27 cellular contexts compared by ENCODE assay signal in the genomic region with DNA sequence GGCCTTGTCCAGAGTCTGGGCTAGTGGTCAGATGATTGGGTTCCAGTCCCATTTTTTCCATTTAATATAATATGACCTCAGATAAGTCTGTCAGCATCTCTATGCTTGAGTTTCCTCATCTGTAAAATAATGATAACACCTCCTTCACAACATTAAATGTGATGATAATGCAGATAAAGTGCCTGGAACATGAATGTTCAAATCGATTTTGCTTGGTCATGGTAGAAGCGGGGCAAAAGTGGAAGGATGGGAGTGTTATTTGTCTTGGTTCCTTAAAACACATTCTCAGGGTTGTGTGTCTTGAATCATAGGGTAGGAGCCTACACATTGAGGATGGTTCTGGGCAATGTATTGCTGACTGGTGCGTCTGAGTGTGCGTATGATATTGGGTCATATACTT. TPM values are rescaled to one million over a fixed set of nuclear protein-coding genes. Genes with fewer than 3 reads are reported as not detected.
DNase-seq lines count a peak whose midpoint lies in the region; ATAC-seq and TF ChIP-seq lines count a peak whose summit lies in the region.
"Had no signal": no experiment of that assay in that cellular context is flagged by ENCODE, and none has a peak within 500 bp of the region (broad histone marks: within the 10 kb centered on the region; RNA-seq: fewer than 3 reads in every experiment).

No MANE protein-coding gene starts in this region.

- ATAC-seq in activated T-cell treated with anti-CD3 and anti-CD28 coated beads, Interleukin-2, amount 50 U/mL, for 72 hours (replicated peaks in 1 of 2), result no peak
- ATAC-seq in GM19452 (IDR thresholded peaks at IDR 0.05; ENCODE audit: unreplicated experiment), result no peak
- ATAC-seq: HCT116, lower lobe of right lung had no signal

- CTCF ChIA-PET in OCI-LY7 (lab: Charles Lee; ENCODE audit: unreplicated experiment), result no interaction called here

- no peak overlapping the region for H3K4me3 Mint-ChIP-seq in activated T-cell treated with anti-CD3 and anti-CD28 coated beads, Interleukin-2, amount 50 U/mL, for 72 hours
- H3K4me3 Mint-ChIP-seq: nephron progenitor cell, type B pancreatic cell had no signal

- no peaks in the 10 kb centered on the region for H3K9me2 ChIP-seq in OCI-LY7 (ENCODE audit: insufficient read depth, low read length)

- H3K4me2 ChIP-seq in OCI-LY7 (ENCODE audit: low read length), result no peak overlapping the region

- H3K36me3 ChIP-seq in OCI-LY7 (ENCODE audit: insufficient read depth, low read length) (peaks cover 78% of the 10 kb centered on the region), spleen (peaks cover 0 to 76% (median 14%) of the 10 kb centered on the region in 6 donors)
- H3K36me3 ChIP-seq: ovary had no signal

- no peak for DNase-seq in activated T-cell treated with anti-CD3 and anti-CD28 coated beads, Interleukin-2, amount 50 U/mL, for 72 hours
- DNase-seq in activated T-cell treated with anti-CD3 and anti-CD28 coated beads for 4 hours (no peak), CD1c-positive myeloid dendritic cell (ENCODE audit: extremely low spot score) (peak; percentile 75), OCI-LY7 (ENCODE audit: low spot score) (no peak), erythroblast (lab: John Stamatoyannopoulos, UW) (peak; percentile 70 to 88), H4 (ENCODE audit: low spot score) (no peak), spleen (no peak)
- DNase-seq: activated CD4-positive, alpha-beta T cell treated with anti-CD3 and anti-CD28 coated beads, Interleukin-2, amount 50 U/mL, for 1 hour; activated effector memory CD4-positive, alpha-beta T cell treated with anti-CD3 and anti-CD28 coated beads, Interleukin-2, amount 50 U/mL, for 16 hours; cerebellar nuclear complex; GDM1; islet precursor cell; KG1; lower lobe of right lung; MG63; NCI-H1436; NCI-H2081 treated with DMSO at 0.1 percent for 48 hours; NCI-H446; NCI-H774; nephron progenitor cell; ovary; stimulated activated CD4-positive, alpha-beta T cell treated with anti-CD3 and anti-CD28 coated beads, Interleukin-2, amount 100 ng/mL, for 48 hours; substantia nigra had no signal

- TF ChIP-seq CTCF in OCI-LY7 (conservative IDR thresholded peaks at IDR 0.05; ENCODE audit: low read length), result no peak
- no peak for TF ChIP-seq CTCF in spleen (IDR thresholded peaks at IDR 0.05 in 8 of 11, conservative IDR thresholded peaks at IDR 0.05 in 3 of 11)

- H3K9me3 Mint-ChIP-seq in activated T-cell treated with anti-CD3 and anti-CD28 coated beads, Interleukin-2, amount 50 U/mL, for 72 hours, result peaks cover 0 to 2% of the 10 kb centered on the region in 2 donors
- H3K9me3 Mint-ChIP-seq: type B pancreatic cell had no signal

- H3K27ac ChIP-seq in OCI-LY7 (ENCODE audit: low read depth, low read length, poor library complexity, severe bottlenecking) (no peak overlapping the region), spleen (peak overlapping the region in 3 of 8 donors; percentile 32 to 43 (median 36))
- H3K27ac ChIP-seq: lower lobe of right lung, ovary, VCaP had no signal

- peaks cover 73% of the 10 kb centered on the region for H3K79me2 ChIP-seq in OCI-LY7 (ENCODE audit: insufficient read depth, low read depth, low read length)

- no peaks in the 10 kb centered on the region for H3K27me3 Mint-ChIP-seq in activated T-cell treated with anti-CD3 and anti-CD28 coated beads, Interleukin-2, amount 50 U/mL, for 72 hours (ENCODE audit: low read depth)
- H3K27me3 Mint-ChIP-seq: type B pancreatic cell had no signal

- peaks cover 5% of the 10 kb centered on the region; the same call in 1 of the 2 replicates for H4K20me1 ChIP-seq in OCI-LY7 (ENCODE audit: insufficient read depth, low read length)

- intact Hi-C loops in OCI-LY7 (cut with micrococcal nuclease; ENCODE audit: unreplicated experiment), result no loop called here
- intact Hi-C loops in spleen (cut with DNase I; ENCODE audit: low total_unique reads), result no loop called here

- H3K27ac Mint-ChIP-seq in activated T-cell treated with anti-CD3 and anti-CD28 coated beads, Interleukin-2, amount 50 U/mL, for 72 hours, result peak overlapping the region; percentile 15
- H3K27ac Mint-ChIP-seq: nephron progenitor cell, type B pancreatic cell had no signal

- POLR2A ChIA-PET in OCI-LY7 (lab: Charles Lee), result no interaction called here

- H2AFZ ChIP-seq in OCI-LY7 (ENCODE audit: low read length), result no peak overlapping the region

- no peaks in the 10 kb centered on the region for H3K27me3 ChIP-seq in spleen (replicated peaks in 1 of 7)
- H3K27me3 ChIP-seq: MG63, ovary had no signal

- TF ChIP-seq POLR2A in erythroblast (IDR thresholded peaks at IDR 0.05; ENCODE audit: low read length) (no peak), spleen (IDR thresholded peaks at IDR 0.05) (no peak)

- H3K4me1 Mint-ChIP-seq in activated T-cell treated with anti-CD3 and anti-CD28 coated beads, Interleukin-2, amount 50 U/mL, for 72 hours (ENCODE audit: low read depth), result peaks cover 63% of the 10 kb centered on the region
- H3K4me1 Mint-ChIP-seq: nephron progenitor cell had no signal

- 69 to 78% (median 76%) methylated on average over 4 of the region's 4 CpGs for WGBS in spleen, 5 donors

- H3K4me1 ChIP-seq in OCI-LY7 (ENCODE audit: insufficient read depth, low read length, poor library complexity, severe bottlenecking), result no peaks in the 10 kb centered on the region
- H3K4me1 ChIP-seq in spleen, result peaks cover 2 to 59% (median 28%) of the 10 kb centered on the region in 6 donors

- H3K9me3 ChIP-seq in OCI-LY7 (ENCODE audit: low read length) (no peaks in the 10 kb centered on the region), spleen (no peaks in the 10 kb centered on the region)
- H3K9me3 ChIP-seq: lower lobe of right lung, MG63, ovary had no signal

- H3K4me3 ChIP-seq in OCI-LY7 (ENCODE audit: low read depth, low read length, poor library complexity, severe bottlenecking), result no peak overlapping the region
- no peak overlapping the region for H3K4me3 ChIP-seq in spleen
- H3K4me3 ChIP-seq: lower lobe of right lung, MG63, ovary had no signal

- H3K36me3 Mint-ChIP-seq in activated T-cell treated with anti-CD3 and anti-CD28 coated beads, Interleukin-2, amount 50 U/mL, for 72 hours (ENCODE audit: insufficient read depth in 2 of 2), result peaks cover 13 to 43% of the 10 kb centered on the region in 2 donors

- TSS peak; percentile 21 for BruUV-seq in OCI-LY7 (replicated peaks; lab: Mats Ljungman, UMichigan)

RNA-seq across cellular contexts. Expression of gene ARIH2, which starts 16.9 kb away (rescaled TPM):
- 100 to 1,000 TPM; 174 to 183 TPM for total RNA-seq in activated T-cell treated with anti-CD3 and anti-CD28 coated beads, Interleukin-2, amount 50 U/mL, for 72 hours
- 121 and 124 TPM in 2 replicates for total RNA-seq in OCI-LY7 (2014; rRNA removed; shearing (Covaris generic))
- total RNA-seq in OCI-LY7 (2022) (113 and 131 TPM in 2 replicates), spleen (100 to 1,000 TPM in 4 of 7 donors, 10 to 100 TPM in 3; 92.3 to 112 (median 101) TPM)
- total RNA-seq in H4 (2014; rRNA removed; shearing (Covaris generic)), result 62.7 and 82.2 TPM in 2 replicates
- 10 to 100 TPM; 25.2 to 53.3 (median 32.3) TPM for polyA plus RNA-seq in spleen

RNA-seq across cellular contexts. Expression of gene SLC25A20, which starts 36.8 kb away (rescaled TPM):
- 10 to 100 TPM; 23.6 to 29.3 TPM for total RNA-seq in activated T-cell treated with anti-CD3 and anti-CD28 coated beads, Interleukin-2, amount 50 U/mL, for 72 hours
- total RNA-seq in OCI-LY7 (2014; rRNA removed; shearing (Covaris generic)), result 20.9 and 21.3 TPM in 2 replicates
- total RNA-seq in OCI-LY7 (2022), result 19.1 and 20.1 TPM in 2 replicates
- 11.1 and 15.5 TPM in 2 replicates for total RNA-seq in H4 (2014; rRNA removed; shearing (Covaris generic))
- 10 to 100 TPM; 13.0 to 51.2 (median 26.8) TPM for total RNA-seq in spleen
- 10 to 100 TPM; 16.1 to 31.7 (median 17.0) TPM for polyA plus RNA-seq in spleen

RNA-seq across cellular contexts. Expression of gene P4HTM, which starts 54.5 kb away (rescaled TPM):
- 10 to 100 TPM; 42.0 to 45.7 TPM for total RNA-seq in activated T-cell treated with anti-CD3 and anti-CD28 coated beads, Interleukin-2, amount 50 U/mL, for 72 hours
- 45.3 and 48.4 TPM in 2 replicates for total RNA-seq in OCI-LY7 (2014; rRNA removed; shearing (Covaris generic))
- 36.9 and 47.4 TPM in 2 replicates for total RNA-seq in OCI-LY7 (2022)
- total RNA-seq in H4 (2014; rRNA removed; shearing (Covaris generic)), result 12.8 and 22.0 TPM in 2 replicates
- 10 to 100 TPM; 27.3 to 49.3 (median 32.6) TPM for total RNA-seq in spleen
- 10 to 100 TPM; 20.8 to 37.2 (median 25.7) TPM for polyA plus RNA-seq in spleen

Comparison
In these comparisons a context has a peak if more than half of its experiments do, and no peak if none do; other contexts are left out.
1. DNase-seq: peak in CD1c-positive myeloid dendritic cell (single experiment) and erythroblast (2 of 2); none in activated T-cell treated with anti-CD3 and anti-CD28 coated beads, Interleukin-2, amount 50 U/mL, for 72 hours (0 of 2), activated T-cell treated with anti-CD3 and anti-CD28 coated beads for 4 hours (single experiment), OCI-LY7 (single experiment), H4 (single experiment) and spleen (single experiment).